13 cellular contexts compared by ENCODE assay signal in the genomic region with DNA sequence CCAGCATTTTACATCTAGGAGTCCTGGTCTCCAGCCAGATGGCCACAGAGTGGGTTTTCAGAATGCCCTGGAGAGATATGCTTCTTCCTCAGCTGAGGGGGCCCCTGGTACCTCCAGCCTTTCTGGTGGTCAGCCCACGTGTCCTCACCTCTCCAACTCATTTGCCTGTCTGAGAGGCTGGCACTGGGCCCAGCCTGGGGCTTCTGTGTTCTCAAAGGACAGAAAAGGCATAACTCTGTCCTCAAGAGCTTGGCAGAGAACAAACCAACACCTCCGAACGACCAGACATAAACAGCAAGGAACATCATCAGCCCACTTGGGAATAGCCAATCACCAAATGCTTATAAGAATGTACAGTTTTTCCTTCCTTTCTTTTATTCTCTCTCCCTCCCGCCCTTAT. TPM values are rescaled to one million over a fixed set of nuclear protein-coding genes. Genes with fewer than 3 reads are reported as not detected.
DNase-seq lines count a peak whose midpoint lies in the region; ATAC-seq and TF ChIP-seq lines count a peak whose summit lies in the region.
"Had no signal": no experiment of that assay in that cellular context is flagged by ENCODE, and none has a peak within 500 bp of the region (broad histone marks: within the 10 kb centered on the region; RNA-seq: fewer than 3 reads in every experiment).

No MANE protein-coding gene starts in this region.

- TF ChIP-seq EP300 in sigmoid colon (IDR thresholded peaks at IDR 0.05): no peak

- no peak for ATAC-seq in right lobe of liver
- ATAC-seq: activated T-cell treated with anti-CD3 and anti-CD28 coated beads, Interleukin-2, amount 50 U/mL, for 4 hours; foreskin keratinocyte had no signal

- H3K36me3 ChIP-seq in ascending aorta: peaks cover 19 to 30% of the 10 kb centered on the region in 2 donors
- H3K36me3 ChIP-seq in cardiac muscle cell: no peaks in the 10 kb centered on the region
- H3K36me3 ChIP-seq in sigmoid colon: no peaks in the 10 kb centered on the region
- H3K36me3 ChIP-seq in right lobe of liver: no peaks in the 10 kb centered on the region

- H3K9me3 ChIP-seq in ascending aorta (no peaks in the 10 kb centered on the region), cardiac muscle cell (ENCODE audit: low read depth) (no peaks in the 10 kb centered on the region), sigmoid colon (no peaks in the 10 kb centered on the region), right lobe of liver (no peaks in the 10 kb centered on the region)

- H3K27me3 ChIP-seq in ascending aorta (no peaks in the 10 kb centered on the region), cardiac muscle cell (no peaks in the 10 kb centered on the region), sigmoid colon (no peaks in the 10 kb centered on the region), right lobe of liver (no peaks in the 10 kb centered on the region)
- H3K27me3 ChIP-seq: foreskin keratinocyte had no signal

- no peak overlapping the region for H3K4me3 ChIP-seq in ascending aorta
- H3K4me3 ChIP-seq in cardiac muscle cell: no peak overlapping the region
- no peak overlapping the region for H3K4me3 ChIP-seq in sigmoid colon
- no peak overlapping the region for H3K4me3 ChIP-seq in right lobe of liver
- H3K4me3 ChIP-seq: SK-N-MC had no signal

- DNase-seq in COLO668 (lab: John Stamatoyannopoulos, UW; ENCODE audit: unreplicated experiment) (peak; percentile 16), ascending aorta (ENCODE audit: low spot score in 2 of 2) (no peak), cardiac muscle cell (ENCODE audit: low read depth in 1 of 2, low spot score in 1 of 2) (peak; percentile 37 to 43), sigmoid colon (no peak), right lobe of liver (no peak), T1000 (lab: John Stamatoyannopoulos, UW) (no peak), SK-N-DZ (ENCODE audit: low spot score) (no peak), A172 (ENCODE audit: low spot score) (no peak)
- DNase-seq: activated T-cell treated with anti-CD3 and anti-CD28 coated beads, Interleukin-2, amount 50 U/mL, for 4 hours; caudate nucleus; foreskin keratinocyte; NCI-H526 had no signal

- TF ChIP-seq POLR2A in sigmoid colon (IDR thresholded peaks at IDR 0.05) (no peak), right lobe of liver (IDR thresholded peaks at IDR 0.05) (no peak)

- H3K4me1 ChIP-seq in ascending aorta (peaks cover 42 to 84% of the 10 kb centered on the region in 2 donors), cardiac muscle cell (ENCODE audit: low read depth) (peaks cover 34% of the 10 kb centered on the region), sigmoid colon (peaks cover 0 to 48% (median 37%) of the 10 kb centered on the region in 4 donors), right lobe of liver (peaks cover 0 to 35% (median 20%) of the 10 kb centered on the region in 4 donors)
- H3K4me1 ChIP-seq: foreskin keratinocyte had no signal

- H3K27ac ChIP-seq in ascending aorta: peak overlapping the region; percentile 95 to 97
- H3K27ac ChIP-seq in cardiac muscle cell: peak overlapping the region; percentile 88
- peak overlapping the region; percentile 70 to 87 (median 81) for H3K27ac ChIP-seq in sigmoid colon
- H3K27ac ChIP-seq in right lobe of liver: peak overlapping the region in 1 of 3 donors; percentile 92
- H3K27ac ChIP-seq: foreskin keratinocyte, SK-N-MC had no signal

- TF ChIP-seq CTCF in ascending aorta (IDR thresholded peaks at IDR 0.05): no peak
- no peak for TF ChIP-seq CTCF in cardiac muscle cell (IDR thresholded peaks at IDR 0.05; ENCODE audit: low read depth, low read length)
- TF ChIP-seq CTCF in sigmoid colon (IDR thresholded peaks at IDR 0.05): no peak
- no peak for TF ChIP-seq CTCF in right lobe of liver (IDR thresholded peaks at IDR 0.05)

- 66 to 69% methylated on average over 4 of the region's 4 CpGs for WGBS in sigmoid colon, 2 donors
- 75% methylated on average over 2 of the region's 4 CpGs for WGBS in right lobe of liver (ENCODE audit: insufficient coverage, low coverage, low lambda C conversion rate, missing lambda C conversion rate)

- intact Hi-C loops in ascending aorta (cut with DNase I) (no loop called here), sigmoid colon (cut with DNase I) (no loop called here), right lobe of liver (cut with DNase I) (no loop called here)

RNA-seq across cellular contexts. Expression of a gene that starts 17.1 kb away (rescaled TPM):
- 675 TPM for total RNA-seq in ascending aorta
- total RNA-seq in cardiac muscle cell: 6.9 and 15.8 TPM in 2 replicates
- polyA plus RNA-seq in cardiac muscle cell: 12.6 and 35.4 TPM in 2 replicates
- total RNA-seq in sigmoid colon: 10 to 100 TPM; 17.1 to 28.5 (median 20.6) TPM
- polyA plus RNA-seq in sigmoid colon: 10 to 100 TPM in 2 of 3 donors, 1 to 10 TPM in 1; 5.4 to 50.4 (median 25.7) TPM
- total RNA-seq in right lobe of liver: 10 to 100 TPM; 27.4 to 90.1 (median 54.1) TPM
- polyA plus RNA-seq in SK-N-DZ (2014; cell fraction: cytosol; rRNA removed): 0.74 and 0.76 TPM in 2 replicates
- 0.28 and 0.34 TPM in 2 replicates for polyA plus RNA-seq in SK-N-DZ (2014; cell fraction: nucleus; rRNA removed)
- total RNA-seq in A172 (2014; rRNA removed; shearing (Covaris generic)): 35.4 and 49.5 TPM in 2 replicates

RNA-seq across cellular contexts. Expression of a gene that starts 34.7 kb away (rescaled TPM):
- total RNA-seq in ascending aorta (286 TPM), cardiac muscle cell (112 and 123 TPM in 2 replicates), sigmoid colon (10 to 100 TPM; 32.1 to 47.9 (median 35.8) TPM), right lobe of liver (10 to 100 TPM; 44.3 to 68.5 (median 56.9) TPM)
- polyA plus RNA-seq in cardiac muscle cell (78.3 and 111 TPM in 2 replicates), sigmoid colon (10 to 100 TPM in 2 of 3 donors, 1 to 10 TPM in 1; 9.2 to 51.3 (median 16.8) TPM)
- 66.0 and 76.4 TPM in 2 replicates for polyA plus RNA-seq in SK-N-DZ (2014; cell fraction: cytosol; rRNA removed)
- 139 and 156 TPM in 2 replicates for polyA plus RNA-seq in SK-N-DZ (2014; cell fraction: nucleus; rRNA removed)
- total RNA-seq in A172 (2014; rRNA removed; shearing (Covaris generic)): 146 and 147 TPM in 2 replicates

RNA-seq across cellular contexts. Expression of a gene that starts 40.1 kb away (rescaled TPM):
- total RNA-seq in ascending aorta (64.5 TPM), cardiac muscle cell (174 and 175 TPM in 2 replicates), sigmoid colon (10 to 100 TPM; 28.8 to 73.2 (median 48.7) TPM), right lobe of liver (10 to 100 TPM; 31.4 to 78.6 (median 51.7) TPM)
- polyA plus RNA-seq in cardiac muscle cell (346 and 413 TPM in 2 replicates), sigmoid colon (100 to 1,000 TPM in 1 of 3 donors, 10 to 100 TPM in 2; 85.9 to 254 (median 85.9) TPM)
- polyA plus RNA-seq in SK-N-DZ (2014; cell fraction: cytosol; rRNA removed): 61.6 and 106 TPM in 2 replicates
- 55.2 and 64.2 TPM in 2 replicates for polyA plus RNA-seq in SK-N-DZ (2014; cell fraction: nucleus; rRNA removed)
- total RNA-seq in A172 (2014; rRNA removed; shearing (Covaris generic)): 151 and 173 TPM in 2 replicates

RNA-seq across cellular contexts. Expression of a gene that starts 51.5 kb away (rescaled TPM):
- total RNA-seq in ascending aorta (470 TPM), cardiac muscle cell (85.1 and 162 TPM in 2 replicates), sigmoid colon (10 to 100 TPM; 44.9 to 77.2 (median 51.8) TPM), right lobe of liver (100 to 1,000 TPM in 1 of 6 experiments, 10 to 100 TPM in 5; 49.4 to 107 (median 54.5) TPM)
- polyA plus RNA-seq in cardiac muscle cell (139 and 193 TPM in 2 replicates), sigmoid colon (10 to 100 TPM; 28.9 to 47.2 (median 32.4) TPM)
- polyA plus RNA-seq in SK-N-DZ (2014; cell fraction: cytosol; rRNA removed): 32.5 and 48.7 TPM in 2 replicates
- 91.4 and 95.7 TPM in 2 replicates for polyA plus RNA-seq in SK-N-DZ (2014; cell fraction: nucleus; rRNA removed)
- 36.9 and 61.3 TPM in 2 replicates for total RNA-seq in A172 (2014; rRNA removed; shearing (Covaris generic))

RNA-seq across cellular contexts. Expression of a gene that starts 58.9 kb away (rescaled TPM):
- total RNA-seq in ascending aorta (49.5 TPM), cardiac muscle cell (3.5 and 9.9 TPM in 2 replicates), sigmoid colon (1 to 10 TPM; 3.1 to 7.2 (median 4.9) TPM), right lobe of liver (1 to 10 TPM; 1.7 to 5.6 (median 2.7) TPM)
- polyA plus RNA-seq in cardiac muscle cell (3.7 and 9.4 TPM in 2 replicates), sigmoid colon (10 to 100 TPM in 1 of 3 donors, 1 to 10 TPM in 2; 1.4 to 11.3 (median 6.6) TPM)
- polyA plus RNA-seq in SK-N-DZ (2014; cell fraction: cytosol; rRNA removed): 5.8 and 6.9 TPM in 2 replicates
- polyA plus RNA-seq in SK-N-DZ (2014; cell fraction: nucleus; rRNA removed): 4.2 and 9.0 TPM in 2 replicates
- total RNA-seq in A172 (2014; rRNA removed; shearing (Covaris generic)): 1.7 and 2.1 TPM in 2 replicates

Comparison
In these comparisons a context has a peak if more than half of its experiments do, and no peak if none do; other contexts are left out.
1. DNase-seq: peak in COLO668 (single experiment) and cardiac muscle cell (2 of 2); none in ascending aorta (0 of 2), sigmoid colon (single experiment), right lobe of liver (0 of 3), T1000 (single experiment), SK-N-DZ (single experiment) and A172 (single experiment).